In genomic region chr3:184608209-184608608, GRCh38 we compare ENCODE assay signal across 19 cellular contexts. TPM values are rescaled to one million over a fixed set of nuclear protein-coding genes. Genes with fewer than 3 reads are reported as not detected.
DNase-seq lines count a peak whose midpoint lies in the region; ATAC-seq lines count a peak whose summit lies in the region.
"Had no signal": no experiment of that assay in that cellular context is flagged by ENCODE, and none has a peak within 500 bp of the region (broad histone marks: within the 10 kb centered on the region; RNA-seq: fewer than 3 reads in every experiment).

No MANE protein-coding gene starts in this region.

- H3K27ac Mint-ChIP-seq in CD4-positive, alpha-beta memory T cell, result no peak overlapping the region
- no peak overlapping the region for H3K27ac Mint-ChIP-seq in T-helper 17 cell
- peak overlapping the region in 2 of 10 donors; percentile 12 to 88 for H3K27ac Mint-ChIP-seq in naive thymus-derived CD8-positive, alpha-beta T cell
- H3K27ac Mint-ChIP-seq: activated CD4-positive, alpha-beta T cell treated with anti-CD3 and anti-CD28 coated beads, Interleukin-2, amount 10 ng/mL, durations not matched to agents 24 days and 14 days; T-helper 1 cell treated with Interleukin-12 subunit alpha and Interleukin-12 subunit beta and Interleukin-4 antibody, amounts not matched to agents 30 μg/mL and 1 μg/mL, for 36 hours; type B pancreatic cell had no signal

- intact Hi-C loops in CD4-positive, alpha-beta memory T cell (cut with micrococcal nuclease), result no loop called here

- H3K36me3 ChIP-seq in CD4-positive, alpha-beta memory T cell (ENCODE audit: insufficient read depth, low read length), result no peaks in the 10 kb centered on the region
- H3K36me3 ChIP-seq: brain microvascular endothelial cell, pancreas, Peyer's patch had no signal

- in situ Hi-C loops in ACHN (cut with HindIII; ENCODE audit: low pct_ligation_motif_present, low pct_unique_long_range_greater_than_20kb, low sequenced_read_pairs), result no loop called here

- no peak overlapping the region for H3K27ac ChIP-seq in CD4-positive, alpha-beta memory T cell (ENCODE audit: low read depth, low read length)
- H3K27ac ChIP-seq: brain microvascular endothelial cell, GM23248, pancreas, Peyer's patch had no signal

- POLR2A ChIA-PET in CD4-positive, alpha-beta memory T cell (lab: Charles Lee; ENCODE audit: partially characterized antibody), result no interaction called here
- POLR2A ChIA-PET in naive thymus-derived CD8-positive, alpha-beta T cell (lab: Charles Lee), result no interaction called here

- ATAC-seq in T-helper 17 cell, result peak; percentile 64
- ATAC-seq in naive thymus-derived CD8-positive, alpha-beta T cell, result peak; percentile 76 to 92
- ATAC-seq: left cardiac atrium, pancreas, right cardiac atrium had no signal

- peak; percentile 57 for DNase-seq in NK-92 treated with Interleukin-12 subunit alpha and Interleukin-12 subunit beta, amount 100 ng/mL, for 24 hours (lab: John Stamatoyannopoulos, UW)
- no peak for DNase-seq in NK-92 (lab: John Stamatoyannopoulos, UW; ENCODE audit: unreplicated experiment)
- peak in 4 of 5 donors; percentile 24 to 45 (median 36) for DNase-seq in CD4-positive, alpha-beta memory T cell
- no peak for DNase-seq in T-helper 17 cell
- DNase-seq in naive thymus-derived CD8-positive, alpha-beta T cell, result peak in 4 of 10 donors; percentile 4 to 54 (median 48)
- no peak for DNase-seq in ACHN
- DNase-seq in 8988T, result no peak
- DNase-seq in T1000 (lab: John Stamatoyannopoulos, UW), result no peak
- DNase-seq: activated CD4-positive, alpha-beta T cell treated with anti-CD3 and anti-CD28 coated beads, Interleukin-2, amount 10 ng/mL, durations not matched to agents 24 days and 14 days; brain microvascular endothelial cell; GM23248; left cardiac atrium; NCI-H2107; NCI-H446 treated with DMSO at 0.1 percent for 48 hours; pancreas; right cardiac atrium had no signal

- peaks cover 15% of the 10 kb centered on the region for H3K27me3 ChIP-seq in CD4-positive, alpha-beta memory T cell (ENCODE audit: insufficient read depth, low read length)
- H3K27me3 ChIP-seq: pancreas had no signal

- H3K36me3 Mint-ChIP-seq in CD4-positive, alpha-beta memory T cell, result no peaks in the 10 kb centered on the region
- H3K36me3 Mint-ChIP-seq in T-helper 17 cell (ENCODE audit: low read depth), result peaks cover 4% of the 10 kb centered on the region
- H3K36me3 Mint-ChIP-seq in naive thymus-derived CD8-positive, alpha-beta T cell, result peaks cover 0 to 4% (median under 1%) of the 10 kb centered on the region in 3 donors
- H3K36me3 Mint-ChIP-seq: type B pancreatic cell had no signal

- H3K4me3 ChIP-seq in CD4-positive, alpha-beta memory T cell (ENCODE audit: low read length in 2 of 2), result no peak overlapping the region
- H3K4me3 ChIP-seq: GM23248, pancreas, Peyer's patch had no signal

- peaks cover 18 to 19% of the 10 kb centered on the region in 2 donors for H3K27me3 Mint-ChIP-seq in CD4-positive, alpha-beta memory T cell
- H3K27me3 Mint-ChIP-seq in T-helper 17 cell, result peaks cover 40% of the 10 kb centered on the region
- peaks cover 23 to 58% (median 37%) of the 10 kb centered on the region in 5 donors for H3K27me3 Mint-ChIP-seq in naive thymus-derived CD8-positive, alpha-beta T cell

- peaks cover 27% of the 10 kb centered on the region for H3K4me1 ChIP-seq in CD4-positive, alpha-beta memory T cell (ENCODE audit: insufficient read depth, low read length)

- H3K9me3 Mint-ChIP-seq in CD4-positive, alpha-beta memory T cell, result peaks cover 0 to 4% (median 0%) of the 10 kb centered on the region in 8 donors
- H3K9me3 Mint-ChIP-seq in naive thymus-derived CD8-positive, alpha-beta T cell, result no peaks in the 10 kb centered on the region
- H3K9me3 Mint-ChIP-seq: activated CD4-positive, alpha-beta T cell treated with anti-CD3 and anti-CD28 coated beads, Interleukin-2, amount 10 ng/mL, durations not matched to agents 24 days and 14 days; T-helper 1 cell treated with Interleukin-12 subunit alpha and Interleukin-12 subunit beta and Interleukin-4 antibody, amounts not matched to agents 30 μg/mL and 1 μg/mL, for 36 hours had no signal

- no peaks in the 10 kb centered on the region for H3K9me3 ChIP-seq in CD4-positive, alpha-beta memory T cell (ENCODE audit: control insufficient read depth in 1 of 2, low read length in 2 of 2)
- H3K9me3 ChIP-seq in T-helper 17 cell (ENCODE audit: control insufficient read depth, low read length, poor library complexity, severe bottlenecking), result no peaks in the 10 kb centered on the region
- H3K9me3 ChIP-seq: pancreas, Peyer's patch had no signal

- H3K4me1 Mint-ChIP-seq in CD4-positive, alpha-beta memory T cell, result peaks cover 19 to 50% (median 30%) of the 10 kb centered on the region in 4 donors
- peaks cover 14% of the 10 kb centered on the region for H3K4me1 Mint-ChIP-seq in T-helper 17 cell
- peaks cover 27 to 58% (median 47%) of the 10 kb centered on the region in 4 donors for H3K4me1 Mint-ChIP-seq in naive thymus-derived CD8-positive, alpha-beta T cell

- peak overlapping the region in 5 of 8 donors; percentile 11 to 53 (median 29) for H3K4me3 Mint-ChIP-seq in CD4-positive, alpha-beta memory T cell
- no peak overlapping the region for H3K4me3 Mint-ChIP-seq in T-helper 17 cell
- peak overlapping the region in 9 of 10 donors; percentile 3 to 71 (median 35) for H3K4me3 Mint-ChIP-seq in naive thymus-derived CD8-positive, alpha-beta T cell
- H3K4me3 Mint-ChIP-seq: activated CD4-positive, alpha-beta T cell treated with anti-CD3 and anti-CD28 coated beads, Interleukin-2, amount 10 ng/mL, durations not matched to agents 24 days and 14 days; T-helper 1 cell treated with Interleukin-12 subunit alpha and Interleukin-12 subunit beta and Interleukin-4 antibody, amounts not matched to agents 30 μg/mL and 1 μg/mL, for 36 hours; type B pancreatic cell had no signal

- CTCF ChIA-PET in CD4-positive, alpha-beta memory T cell (lab: Charles Lee; ENCODE audit: partially characterized antibody), result no interaction called here

RNA-seq across cellular contexts. Expression of gene EPHB3, which starts 46.6 kb away (rescaled TPM):
- under 1 TPM; 0.29 to 0.67 TPM for total RNA-seq in CD4-positive, alpha-beta memory T cell
- polyA plus RNA-seq in CD4-positive, alpha-beta memory T cell, result under 1 TPM; 0.04 to 0.79 TPM
- under 1 TPM in 1 of 2 donors, not detected in 1; 0.35 TPM for total RNA-seq in T-helper 17 cell
- total RNA-seq in naive thymus-derived CD8-positive, alpha-beta T cell, result not detected
- under 1 TPM; 0.23 to 0.59 (median 0.55) TPM for polyA plus RNA-seq in naive thymus-derived CD8-positive, alpha-beta T cell

Comparison
In these comparisons a context has a peak if more than half of its experiments do, and no peak if none do; other contexts are left out.
1. DNase-seq: peak in NK-92 treated with Interleukin-12 subunit alpha and Interleukin-12 subunit beta, amount 100 ng/mL, for 24 hours (single experiment) and CD4-positive, alpha-beta memory T cell (4 of 5); none in NK-92 (single experiment), T-helper 17 cell (0 of 3), ACHN (single experiment), 8988T (single experiment) and T1000 (single experiment).